17 cellular contexts compared by ENCODE assay signal in genomic region chr1:205676002-205676401, GRCh38. TPM values are rescaled to one million over a fixed set of nuclear protein-coding genes. Genes with fewer than 3 reads are reported as not detected.
A peak's percentile ranks its signal among the peaks of the same experiment; 100 is the strongest.
DNase-seq lines count a peak whose midpoint lies in the region; ATAC-seq, FAIRE-seq and TF ChIP-seq lines count a peak whose summit lies in the region.
"Had no signal": no experiment of that assay in that cellular context is flagged by ENCODE, and none has a peak within 500 bp of the region (broad histone marks: within the 10 kb centered on the region; RNA-seq: fewer than 3 reads in every experiment).

No MANE protein-coding gene starts in this region.

- H3K27me3 ChIP-seq in PC-9 (ENCODE audit: insufficient read depth, low read depth), result no peaks in the 10 kb centered on the region
- peaks cover 0 to 4% (median 2%) of the 10 kb centered on the region in 4 experiments; a peak in 2 of 7 replicates for H3K27me3 ChIP-seq in H1 (replicated peaks in 1 of 4; ENCODE audit: control insufficient read depth in 3 of 4, extremely low read depth in 1 of 4, insufficient read depth in 3 of 4, low read length in 3 of 4)
- no peaks in the 10 kb centered on the region for H3K27me3 ChIP-seq in mucosa of rectum (ENCODE audit: control insufficient read depth in 2 of 2, insufficient read depth in 2 of 2, low read length in 2 of 2)
- no peaks in the 10 kb centered on the region for H3K27me3 ChIP-seq in transverse colon
- H3K27me3 ChIP-seq: pancreas, upper lobe of right lung had no signal

- H3K79me1 ChIP-seq in H1 (ENCODE audit: low read depth, low read length), result peaks cover 17% of the 10 kb centered on the region

- no peak overlapping the region for H2BK120ac ChIP-seq in H1 (replicated peaks; ENCODE audit: low read depth, low read length)

- WGBS in H1 (ENCODE audit: extremely low coverage in 1 of 2, insufficient coverage in 1 of 2, insufficient read length in 1 of 2, insufficient replicate concordance in 2 of 2, low coverage in 1 of 2, low lambda C conversion rate in 2 of 2, missing lambda C conversion rate in 1 of 2), 2 experiments, result 88% methylated on average over 5 of the region's 5 CpGs; no CpG with 5 or more reads in 1 of the 2 experiments
- WGBS in transverse colon (ENCODE audit: low coverage in 1 of 2), 2 donors, result 77% methylated on average over 5 of the region's 5 CpGs; no CpG with 5 or more reads in 1 of the 2 donors

- H2BK12ac ChIP-seq in H1 (ENCODE audit: low read depth, low read length), result peak overlapping the region; percentile 39; the same call in 1 of the 2 replicates

- peaks cover 11% of the 10 kb centered on the region for H3K23me2 ChIP-seq in H1 (ENCODE audit: low read depth, low read length)

- H3K4me3 ChIP-seq in PC-9 (no peak overlapping the region), H1 (ENCODE audit: extremely low read depth in 1 of 4, insufficient read depth in 2 of 4, low read depth in 3 of 4, low read length in 4 of 4) (no peak overlapping the region), mucosa of rectum (ENCODE audit: low read length in 2 of 2) (peak overlapping the region; percentile 13 to 37), transverse colon (no peak overlapping the region)
- H3K4me3 ChIP-seq: pancreas, upper lobe of right lung had no signal

- 0 out of 2 replicates have a peak overlapping the region, but pooled peaks have one; percentile 57 for H3K18ac ChIP-seq in H1 (ENCODE audit: extremely low read depth, low read length)

- TF ChIP-seq CTCF in PC-9 (conservative IDR thresholded peaks at IDR 0.05), result no peak
- TF ChIP-seq CTCF in H1 (IDR thresholded peaks at IDR 0.05; ENCODE audit: control extremely low read depth in 1 of 3, insufficient read depth in 1 of 3, low read depth in 1 of 3, low read length in 3 of 3), result no peak
- no peak for TF ChIP-seq CTCF in transverse colon (IDR thresholded peaks at IDR 0.05)

- peak overlapping the region; percentile 66; the same call in 1 of the 2 replicates for H2BK15ac ChIP-seq in H1 (ENCODE audit: low read length)

- no peak for TF ChIP-seq POLR2A in H1 (IDR thresholded peaks at IDR 0.05; ENCODE audit: control extremely low read depth in 1 of 2, low read depth in 2 of 2, low read length in 2 of 2)
- peak; percentile 3 for TF ChIP-seq POLR2A in transverse colon (IDR thresholded peaks at IDR 0.05)

- no peak overlapping the region for H4K91ac ChIP-seq in H1 (replicated peaks; ENCODE audit: insufficient read length, low read length)

- no peak overlapping the region for H3K27ac ChIP-seq in PC-9
- no peak overlapping the region; the same call in 1 of the 2 replicates for H3K27ac ChIP-seq in H1 (ENCODE audit: low read depth, low read length)
- H3K27ac ChIP-seq in mucosa of rectum (ENCODE audit: low read depth in 2 of 2, low read length in 2 of 2), result peak overlapping the region; percentile 88 to 90
- H3K27ac ChIP-seq in transverse colon, result peak overlapping the region; percentile 67 to 87 (median 83)
- H3K27ac ChIP-seq: pancreas, upper lobe of right lung had no signal

- H3F3A ChIP-seq in PC-9 (ENCODE audit: insufficient read depth, low read depth), result peaks cover 36% of the 10 kb centered on the region

- CTCF ChIA-PET in PC-9 (lab: Charles Lee), result no interaction called here
- CTCF ChIA-PET in H1 (lab: Charles Lee; ENCODE audit: partially characterized antibody), result interaction anchor here (1.2 to 17.5 kb wide), 3 partner anchors 12 to 34 kb away, joined by 3 to 378 read pairs (median 154); no protein-coding TSS in a partner anchor

- FAIRE-seq in H1 (lab: Jason Lieb, UNC), result no peak
- FAIRE-seq: astrocyte, pancreas had no signal

- TF ChIP-seq EP300 in H1 (IDR thresholded peaks at IDR 0.05; ENCODE audit: borderline replicate concordance in 1 of 2, low read depth in 2 of 2, low read length in 2 of 2), result no peak
- TF ChIP-seq EP300 in transverse colon (IDR thresholded peaks at IDR 0.05; ENCODE audit: low read depth), result no peak

- no peaks in the 10 kb centered on the region; the same call in 1 of the 2 replicates for H4K20me1 ChIP-seq in PC-9 (ENCODE audit: insufficient read depth)
- H4K20me1 ChIP-seq in H1 (replicated peaks in 1 of 2; ENCODE audit: control insufficient read depth in 1 of 2, insufficient read depth in 2 of 2, low read length in 2 of 2), result peaks cover 0 to 7% of the 10 kb centered on the region in 2 experiments

- no peak overlapping the region for H3K4ac ChIP-seq in H1 (replicated peaks; ENCODE audit: insufficient read length, low read depth, low read length)

- H3K36me3 ChIP-seq in PC-9 (ENCODE audit: low read depth) (no peaks in the 10 kb centered on the region; the same call in 1 of the 2 replicates), H1 (ENCODE audit: control insufficient read depth in 2 of 4, insufficient read depth in 4 of 4, low read length in 3 of 4) (no peaks in the 10 kb centered on the region), mucosa of rectum (ENCODE audit: control insufficient read depth in 2 of 2, insufficient read depth in 2 of 2, low read length in 2 of 2) (no peaks in the 10 kb centered on the region), transverse colon (no peaks in the 10 kb centered on the region)
- H3K36me3 ChIP-seq: BE2C, pancreas, upper lobe of right lung had no signal

- intact Hi-C loops in PC-9 (cut with micrococcal nuclease; ENCODE audit: unreplicated experiment), result no loop called here
- intact Hi-C loops in transverse colon (cut with DNase I; ENCODE audit: low total_unique reads), result no loop called here

- H3K9me3 ChIP-seq in PC-9 (ENCODE audit: insufficient read depth, low read depth), result no peaks in the 10 kb centered on the region
- no peaks in the 10 kb centered on the region for H3K9me3 ChIP-seq in H1 (ENCODE audit: insufficient read depth in 2 of 2, low read depth in 1 of 2, low read length in 1 of 2)
- no peaks in the 10 kb centered on the region for H3K9me3 ChIP-seq in mucosa of rectum (ENCODE audit: control insufficient read depth in 2 of 2, low read length in 2 of 2)
- no peaks in the 10 kb centered on the region for H3K9me3 ChIP-seq in transverse colon
- H3K9me3 ChIP-seq: BE2C, pancreas, upper lobe of right lung had no signal

- no peak for ATAC-seq in GM18861 (IDR thresholded peaks at IDR 0.05; ENCODE audit: unreplicated experiment)
- ATAC-seq: activated CD4-positive, alpha-beta T cell treated with anti-CD3 and anti-CD28 coated beads for 36 hours; activated naive CD4-positive, alpha-beta T cell treated with anti-CD3 and anti-CD28 coated beads, Interleukin-2, amount 50 U/mL, for 72 hours; pancreas; Right ventricle myocardium inferior; upper lobe of right lung had no signal

- no peaks in the 10 kb centered on the region for H3K9me2 ChIP-seq in PC-9 (ENCODE audit: insufficient read depth)

- H3K9ac ChIP-seq in H1 (replicated peaks in 1 of 4; ENCODE audit: extremely low read depth in 1 of 4, low read depth in 3 of 4, low read length in 3 of 4), result no peak overlapping the region; a peak in 1 of 7 replicates
- H3K9ac ChIP-seq in mucosa of rectum (ENCODE audit: low read depth in 1 of 2, low read length in 2 of 2), result peak overlapping the region; percentile 47 to 66

- H2BK20ac ChIP-seq in H1 (ENCODE audit: low read length), result 0 out of 2 replicates have a peak overlapping the region, but pooled peaks have one; percentile 37

- H2AFZ ChIP-seq in PC-9 (no peak overlapping the region), H1 (ENCODE audit: low read length) (no peak overlapping the region)

- no peak overlapping the region for H3K14ac ChIP-seq in H1 (ENCODE audit: insufficient read length)

- H3K56ac ChIP-seq in H1 (replicated peaks; ENCODE audit: insufficient read length, low read depth, low read length), result no peak overlapping the region

- H3K4me2 ChIP-seq in PC-9, result 0 out of 2 replicates have a peak overlapping the region, but pooled peaks have one; percentile 4
- no peak overlapping the region for H3K4me2 ChIP-seq in H1 (ENCODE audit: insufficient read depth in 1 of 2, low read depth in 2 of 2, low read length in 2 of 2)

- H3K23ac ChIP-seq in H1 (ENCODE audit: insufficient read length), result no peak overlapping the region

- H3K4me1 ChIP-seq in PC-9 (replicated peaks; ENCODE audit: insufficient read depth), result peaks cover 54% of the 10 kb centered on the region
- peaks cover 20 to 52% (median 34%) of the 10 kb centered on the region in 4 experiments for H3K4me1 ChIP-seq in H1 (replicated peaks in 1 of 4; ENCODE audit: control insufficient read depth in 3 of 4, insufficient read depth in 4 of 4, low read length in 3 of 4)
- peaks cover 59 to 60% of the 10 kb centered on the region in 2 donors for H3K4me1 ChIP-seq in mucosa of rectum (ENCODE audit: control insufficient read depth in 2 of 2, insufficient read depth in 2 of 2, low read length in 2 of 2)
- H3K4me1 ChIP-seq in transverse colon, result peaks cover 0 to 82% (median 49%) of the 10 kb centered on the region in 4 donors
- H3K4me1 ChIP-seq: BE2C, pancreas had no signal

- no peak overlapping the region for H4K5ac ChIP-seq in H1 (ENCODE audit: insufficient read length, low read depth, low read length)

- peaks cover 82% of the 10 kb centered on the region for H3K79me2 ChIP-seq in PC-9 (ENCODE audit: low read depth)
- H3K79me2 ChIP-seq in H1 (ENCODE audit: control insufficient read depth in 1 of 2, insufficient read depth in 2 of 2, low read length in 2 of 2), result peaks cover 0 to 48% of the 10 kb centered on the region in 2 experiments; a peak in 3 of 4 replicates

- no peak for DNase-seq in PC-9
- DNase-seq in H1 (ENCODE audit: low read depth in 1 of 2, low spot score in 2 of 2), result no peak
- peak; percentile 61 for DNase-seq in transverse colon
- DNase-seq in NCI-H187 (lab: John Stamatoyannopoulos, UW), result no peak
- DNase-seq in activated CD4-positive, alpha-beta T cell treated with anti-CD3 and anti-CD28 coated beads, Interleukin-2, amount 50 U/mL, for 48 hours, result no peak
- DNase-seq: activated CD4-positive, alpha-beta T cell treated with anti-CD3 and anti-CD28 coated beads for 36 hours; BE2C; HFFc6; NCI-H1105; NCI-H526; upper lobe of right lung had no signal

- H2BK5ac ChIP-seq in H1 (ENCODE audit: low read depth, low read length), result peak overlapping the region; percentile 37; the same call in 1 of the 2 replicates

- no peak overlapping the region; the same call in 1 of the 2 replicates for H4K8ac ChIP-seq in H1 (ENCODE audit: extremely low read depth, insufficient read depth, low read length)

- 0 out of 2 replicates have a peak overlapping the region, but pooled peaks have one; percentile 83 for H2AK5ac ChIP-seq in H1 (ENCODE audit: low read depth, low read length)

- BruUV-seq in PC-9 (replicated peaks; lab: Mats Ljungman, UMichigan), result no TSS peak

- in situ Hi-C loops in transverse colon (cut with MboI; ENCODE audit: low pct_ligation_motif_present in 1 of 4, low pct_unique_long_range_greater_than_20kb in 1 of 4, low sequenced_read_pairs in 3 of 4), result no loop called here

- POLR2A ChIA-PET in PC-9 (lab: Charles Lee; ENCODE audit: unreplicated experiment), result no interaction called here
- POLR2A ChIA-PET in H1 (lab: Charles Lee; ENCODE audit: partially characterized antibody), result interaction anchor here (1.0 to 2.8 kb wide), 3 partner anchors 34 to 73 kb away, joined by 4 to 6 read pairs (median 5); no protein-coding TSS in a partner anchor

- no peak for TF ChIP-seq RAD21 in H1 (IDR thresholded peaks at IDR 0.05 in 1 of 2, conservative IDR thresholded peaks at IDR 0.05 in 1 of 2; ENCODE audit: low read depth in 2 of 2, low read length in 2 of 2)

RNA-seq across cellular contexts. Expression of gene SLC45A3, which starts 4.3 kb away (rescaled TPM):
- total RNA-seq in PC-9 (2021), result 15.2 and 19.9 TPM in 2 replicates
- 12.5 and 13.0 TPM in 2 replicates for total RNA-seq in H1 (2021; fragmentation: NEBNext Ultra II Directional; extraction: Animal tissue kit (Norgen Biotek cat#: 25700))
- 14.3 and 19.7 TPM in 2 replicates for polyA plus RNA-seq in H1 (2011; rRNA removed)
- polyA plus RNA-seq in H1 (2011; cell fraction: cytosol; rRNA removed), result 17.4 TPM
- 38.5 TPM for polyA plus RNA-seq in H1 (2011; cell fraction: nucleus; rRNA removed)
- polyA plus RNA-seq in H1 (2012, experiment 1 of 2), result 8.3 to 13.3 TPM (median 12.8 TPM) in 4 replicates
- 12.2 TPM for polyA plus RNA-seq in H1 (2012, experiment 2 of 2)
- polyA plus RNA-seq in H1 (2013, experiment 1 of 2), result 12.9 TPM
- 13.1 TPM for polyA plus RNA-seq in H1 (2013, experiment 2 of 2)
- 9.2 and 9.9 TPM in 2 replicates for polyA minus RNA-seq in H1 (2011; rRNA and poly(A)+ RNA removed)
- polyA minus RNA-seq in H1 (2011; cell fraction: cytosol; rRNA and poly(A)+ RNA removed), result 7.6 TPM
- polyA minus RNA-seq in H1 (2011; cell fraction: nucleus; rRNA and poly(A)+ RNA removed), result 12.6 TPM
- total RNA-seq in transverse colon, result 10 to 100 TPM; 12.2 to 29.1 (median 17.0) TPM

RNA-seq across cellular contexts. Expression of gene ELK4, which starts 44.2 kb away (rescaled TPM):
- total RNA-seq in PC-9 (2021) (40.3 and 48.1 TPM in 2 replicates), transverse colon (10 to 100 TPM; 16.0 to 24.1 (median 19.7) TPM)
- 23.3 and 26.3 TPM in 2 replicates for total RNA-seq in H1 (2021; fragmentation: NEBNext Ultra II Directional; extraction: Animal tissue kit (Norgen Biotek cat#: 25700))
- polyA plus RNA-seq in H1 (2011; rRNA removed), result 2.5 and 2.9 TPM in 2 replicates
- polyA plus RNA-seq in H1 (2011; cell fraction: cytosol; rRNA removed), result 4.0 TPM
- polyA plus RNA-seq in H1 (2011; cell fraction: nucleus; rRNA removed), result 4.1 TPM
- 4.2 to 7.4 TPM (median 5.9 TPM) in 4 replicates for polyA plus RNA-seq in H1 (2012, experiment 1 of 2)
- 1.6 TPM for polyA plus RNA-seq in H1 (2012, experiment 2 of 2)
- polyA plus RNA-seq in H1 (2013, experiment 1 of 2), result 9.6 TPM
- polyA plus RNA-seq in H1 (2013, experiment 2 of 2), result 8.7 TPM
- polyA minus RNA-seq in H1 (2011; rRNA and poly(A)+ RNA removed), result 11.5 and 11.6 TPM in 2 replicates
- polyA minus RNA-seq in H1 (2011; cell fraction: cytosol; rRNA and poly(A)+ RNA removed), result 6.1 TPM
- polyA minus RNA-seq in H1 (2011; cell fraction: nucleus; rRNA and poly(A)+ RNA removed), result 13.7 TPM

Comparison
In these comparisons a context has a peak if more than half of its experiments do, and no peak if none do; other contexts are left out.
1. H3K27ac ChIP-seq: peak in mucosa of rectum (2 of 2) and transverse colon (4 of 4); none in PC-9 (single experiment) and H1 (single experiment).
2. H3K4me3 ChIP-seq: peak in mucosa of rectum (2 of 2); none in PC-9 (single experiment), H1 (0 of 4) and transverse colon (0 of 4).
3. H3K9ac ChIP-seq: peak in mucosa of rectum (2 of 2); none in H1 (0 of 4).